In the genomic region with DNA sequence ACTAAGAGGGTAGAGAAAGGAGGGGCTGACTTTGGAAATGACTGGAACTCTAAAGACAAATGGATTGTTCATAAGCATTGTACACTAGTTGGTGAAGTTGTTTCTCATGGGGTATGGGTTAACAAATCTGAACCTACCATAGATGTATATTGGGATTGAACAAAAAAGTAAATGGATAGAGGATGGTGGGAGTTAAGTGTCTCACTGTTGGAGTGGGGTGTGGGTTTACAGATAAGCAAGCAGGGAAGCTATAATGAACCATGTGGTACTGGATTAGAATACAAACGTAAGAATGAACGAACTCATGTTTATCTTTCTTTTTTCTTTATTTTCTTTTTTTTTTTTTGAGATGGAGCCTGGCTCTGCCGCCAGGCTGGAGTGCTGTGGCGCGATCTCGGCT, we compare ENCODE assay signal across 28 cellular contexts.
"Had no signal": no experiment of that assay in that cellular context is flagged by ENCODE, and none has a peak within 500 bp of the region (broad histone marks: within the 10 kb centered on the region; RNA-seq: fewer than 3 reads in every experiment).

No MANE protein-coding gene starts in this region.

- H3K9me3 ChIP-seq: stomach, suprapubic skin, testis, thoracic aorta, thyroid gland, tibial artery, tibial nerve, transverse colon, upper lobe of left lung, upper lobe of right lung, uterus, vagina had no signal

- H3K27ac ChIP-seq: stomach, suprapubic skin, testis, thoracic aorta, thyroid gland, tibial artery, tibial nerve, transverse colon, upper lobe of left lung, upper lobe of right lung, uterus, vagina had no signal

- ATAC-seq: stimulated activated effector memory CD8-positive, alpha-beta T cell treated with anti-CD3 and anti-CD28 coated beads, Interleukin-12 subunit alpha, Interleukin-12 subunit beta, amount 100 ng/mL, for 72 hours; stimulated activated naive B cell treated with anti-CD40 and anti-IgM and Interleukin-4, amounts not matched to agents 10 μg/mL and 1 μg/mL and 100 μg/mL, for 72 hours; stimulated activated naive CD8-positive, alpha-beta T cell treated with anti-CD3 and anti-CD28 coated beads, Interleukin-15, amount 100 ng/mL, for 72 hours; stimulated activated naive CD8-positive, alpha-beta T cell treated with anti-CD3 and anti-CD28 coated beads, Interleukin-15, Interleukin-2, amounts not matched to agents 100 U/mL and 50 U/mL, for 24 hours; upper lobe of right lung had no signal

- H3K36me3 ChIP-seq: thyroid gland, transverse colon, uterus, vagina had no signal

- H3K4me3 ChIP-seq: stomach, suprapubic skin, testis, thoracic aorta, thyroid gland, tibial artery, tibial nerve, transverse colon, upper lobe of left lung, upper lobe of right lung, uterus, vagina had no signal

- H3K4me1 ChIP-seq: stomach, suprapubic skin, testis, tibial artery, tibial nerve, transverse colon, upper lobe of left lung, upper lobe of right lung, uterus, vagina had no signal

- H3K27me3 Mint-ChIP-seq: stimulated activated naive B cell treated with anti-CD40 and anti-IgM and Interleukin-4, amounts not matched to agents 10 μg/mL and 1 μg/mL and 100 μg/mL, for 72 hours; stimulated activated naive CD8-positive, alpha-beta T cell treated with anti-CD3 and anti-CD28 coated beads, Interleukin-15, amount 100 ng/mL, for 72 hours; stimulated activated naive CD8-positive, alpha-beta T cell treated with anti-CD3 and anti-CD28 coated beads, Interleukin-15, Interleukin-2, amounts not matched to agents 100 ng/mL and 50 ng/mL, for 24 hours; type B pancreatic cell had no signal

- DNase-seq: stimulated activated CD4-positive, alpha-beta T cell treated with anti-CD3 and anti-CD28 coated beads, Interleukin-2, amount 100 ng/mL, for 48 hours; stimulated activated CD4-positive, alpha-beta T cell treated with anti-CD3 and anti-CD28 coated beads, Interleukin-4, amount 100 ng/mL, for 1 hour; stimulated activated CD4-positive, alpha-beta T cell treated with anti-CD3 and anti-CD28 coated beads, Interleukin-4, amount 100 ng/mL, for 24 hours; stimulated activated CD4-positive, alpha-beta T cell treated with anti-CD3 and anti-CD28 coated beads, Interleukin-4, amount 100 ng/mL, for 4 hours; stimulated activated CD8-positive, alpha-beta memory T cell treated with anti-CD3 and anti-CD28 coated beads, Interleukin-4, amount 100 ng/mL, for 48 hours; stimulated activated naive B cell treated with anti-CD40 and anti-IgM and Interleukin-4, amounts not matched to agents 10 μg/mL and 1 μg/mL and 100 μg/mL, for 72 hours; stimulated activated naive CD4-positive, alpha-beta T cell; stimulated activated naive CD4-positive, alpha-beta T cell treated with Interleukin-2 at 50 U/mL for 16 hours; stimulated activated naive CD8-positive, alpha-beta T cell treated with anti-CD3 and anti-CD28 coated beads, Interleukin-15, amount 100 ng/mL, for 72 hours; stimulated activated naive CD8-positive, alpha-beta T cell treated with anti-CD3 and anti-CD28 coated beads, Interleukin-15, Interleukin-2, amounts not matched to agents 100 U/mL and 50 U/mL, for 24 hours; stomach; substantia nigra; testis; thyroid gland; tibial artery; transverse colon; trophoblast cell; upper lobe of left lung; upper lobe of right lung; uterus had no signal

- H3K4me1 Mint-ChIP-seq: stimulated activated effector memory CD8-positive, alpha-beta T cell treated with anti-CD3 and anti-CD28 coated beads, Interleukin-12 subunit alpha, Interleukin-12 subunit beta, amount 100 ng/mL, for 72 hours; stimulated activated naive B cell treated with anti-CD40 and anti-IgM and Interleukin-4, amounts not matched to agents 10 μg/mL and 1 μg/mL and 100 μg/mL, for 72 hours; stimulated activated naive CD8-positive, alpha-beta T cell treated with anti-CD3 and anti-CD28 coated beads, Interleukin-15, amount 100 ng/mL, for 72 hours had no signal

- H3K9me3 Mint-ChIP-seq: stimulated activated effector memory CD8-positive, alpha-beta T cell treated with anti-CD3 and anti-CD28 coated beads, Interleukin-12 subunit alpha, Interleukin-12 subunit beta, amount 100 ng/mL, for 72 hours; stimulated activated naive B cell treated with anti-CD40 and anti-IgM and Interleukin-4, amounts not matched to agents 10 μg/mL and 1 μg/mL and 100 μg/mL, for 72 hours; stimulated activated naive CD8-positive, alpha-beta T cell treated with anti-CD3 and anti-CD28 coated beads, Interleukin-15, amount 100 ng/mL, for 72 hours; stimulated activated naive CD8-positive, alpha-beta T cell treated with anti-CD3 and anti-CD28 coated beads, Interleukin-15, Interleukin-2, amounts not matched to agents 100 ng/mL and 50 ng/mL, for 24 hours; type B pancreatic cell had no signal

- H3K27me3 ChIP-seq: stomach, suprapubic skin, testis, thyroid gland, tibial artery, tibial nerve, transverse colon, upper lobe of left lung, upper lobe of right lung, uterus, vagina had no signal

- FAIRE-seq: urothelium cell line had no signal

- H3K4me3 Mint-ChIP-seq: stimulated activated effector memory CD8-positive, alpha-beta T cell treated with anti-CD3 and anti-CD28 coated beads, Interleukin-12 subunit alpha, Interleukin-12 subunit beta, amount 100 ng/mL, for 72 hours; stimulated activated naive B cell treated with anti-CD40 and anti-IgM and Interleukin-4, amounts not matched to agents 10 μg/mL and 1 μg/mL and 100 μg/mL, for 72 hours; stimulated activated naive CD8-positive, alpha-beta T cell treated with anti-CD3 and anti-CD28 coated beads, Interleukin-15, amount 100 ng/mL, for 72 hours; stimulated activated naive CD8-positive, alpha-beta T cell treated with anti-CD3 and anti-CD28 coated beads, Interleukin-15, Interleukin-2, amounts not matched to agents 100 ng/mL and 50 ng/mL, for 24 hours; type B pancreatic cell had no signal

- H3K27ac Mint-ChIP-seq: stimulated activated effector memory CD8-positive, alpha-beta T cell treated with anti-CD3 and anti-CD28 coated beads, Interleukin-12 subunit alpha, Interleukin-12 subunit beta, amount 100 ng/mL, for 72 hours; stimulated activated naive B cell treated with anti-CD40 and anti-IgM and Interleukin-4, amounts not matched to agents 10 μg/mL and 1 μg/mL and 100 μg/mL, for 72 hours; stimulated activated naive CD8-positive, alpha-beta T cell treated with anti-CD3 and anti-CD28 coated beads, Interleukin-15, Interleukin-2, amounts not matched to agents 100 ng/mL and 50 ng/mL, for 24 hours; type B pancreatic cell had no signal
